ENCODE assay signal across 8 cellular contexts in genomic region chr1:54403808-54404261, GRCh38. TPM values are rescaled to one million over a fixed set of nuclear protein-coding genes. Genes with fewer than 3 reads are reported as not detected.
DNase-seq lines count a peak whose midpoint lies in the region; ATAC-seq and TF ChIP-seq lines count a peak whose summit lies in the region.

No MANE protein-coding gene starts in this region.

- peak overlapping the region; percentile 78 for H3K4me3 Mint-ChIP-seq in GM23338

- no peaks in the 10 kb centered on the region; the same call in none of the 2 replicates for H3F3A ChIP-seq in GM23338 (replicated peaks; ENCODE audit: low read depth)

- H3K27me3 ChIP-seq in GM23338 (ENCODE audit: insufficient read depth) (no peaks in the 10 kb centered on the region), RWPE2 (ENCODE audit: insufficient read depth, poor library complexity, severe bottlenecking) (no peaks in the 10 kb centered on the region), esophagus muscularis mucosa (no peaks in the 10 kb centered on the region), body of pancreas (no peaks in the 10 kb centered on the region)

- ATAC-seq in GM23338 (no peak), RWPE2 (ENCODE audit: low read depth) (no peak), body of pancreas (no peak), HG02623 (IDR thresholded peaks at IDR 0.05; ENCODE audit: unreplicated experiment) (no peak)

- H3K27ac Mint-ChIP-seq in GM23338 = peak overlapping the region; percentile 59; the same call in 1 of the 2 replicates

- H2AFZ ChIP-seq in GM23338 = no peak overlapping the region

- H3K4me1 Mint-ChIP-seq in GM23338 = peaks cover 61% of the 10 kb centered on the region

- peaks cover 67% of the 10 kb centered on the region for H3K79me2 ChIP-seq in GM23338 (replicated peaks; ENCODE audit: insufficient read depth)

- no peak for TF ChIP-seq EP300 in esophagus muscularis mucosa (IDR thresholded peaks at IDR 0.05)

- H3K9me2 ChIP-seq in GM23338 (ENCODE audit: insufficient read depth) = no peaks in the 10 kb centered on the region

- 54% methylated on average over 9 of the region's 10 CpGs for WGBS in esophagus muscularis mucosa
- WGBS in body of pancreas, 2 donors = 60 to 81% methylated on average over 6 to 10 of the region's 10 CpGs

- peaks cover 37% of the 10 kb centered on the region for H3K4me1 ChIP-seq in GM23338 (ENCODE audit: insufficient read depth)
- peaks cover 21% of the 10 kb centered on the region for H3K4me1 ChIP-seq in RWPE2 (ENCODE audit: insufficient read depth, poor library complexity, severe bottlenecking)
- peaks cover 43 to 67% (median 53%) of the 10 kb centered on the region in 4 donors for H3K4me1 ChIP-seq in esophagus muscularis mucosa
- peaks cover 58% of the 10 kb centered on the region for H3K4me1 ChIP-seq in body of pancreas

- intact Hi-C loops in esophagus muscularis mucosa (cut with DNase I) (loop anchor here (10.0 kb wide), 1 partner anchor 69 kb away; no protein-coding TSS in a partner anchor), body of pancreas (cut with DNase I) (loop anchor here (5.0 to 10.0 kb wide), 2 partner anchors 88 to 279 kb away; no protein-coding TSS in a partner anchor)

- no peaks in the 10 kb centered on the region for H3K9me3 Mint-ChIP-seq in GM23338

- TF ChIP-seq POLR2A in esophagus muscularis mucosa (IDR thresholded peaks at IDR 0.05; ENCODE audit: low read depth) (no peak), body of pancreas (IDR thresholded peaks at IDR 0.05) (no peak)

- H3K9me3 ChIP-seq in RWPE2 (ENCODE audit: severe bottlenecking) (no peaks in the 10 kb centered on the region), esophagus muscularis mucosa (no peaks in the 10 kb centered on the region), body of pancreas (no peaks in the 10 kb centered on the region)

- peak overlapping the region; percentile 96 for H3K4me2 ChIP-seq in GM23338

- no peak overlapping the region for H3K27ac ChIP-seq in GM23338 (ENCODE audit: low read depth)
- H3K27ac ChIP-seq in RWPE2 (ENCODE audit: poor library complexity, severe bottlenecking) = peak overlapping the region; percentile 5
- H3K27ac ChIP-seq in esophagus muscularis mucosa (replicated peaks in 1 of 4) = peak overlapping the region; percentile 72 to 99 (median 96)
- no peak overlapping the region for H3K27ac ChIP-seq in body of pancreas

- H3K36me3 ChIP-seq in GM23338 (ENCODE audit: insufficient read depth) (peaks cover 35% of the 10 kb centered on the region), RWPE2 (ENCODE audit: low read depth) (peaks cover 21% of the 10 kb centered on the region), esophagus muscularis mucosa (peaks cover 13 to 45% (median 26%) of the 10 kb centered on the region in 4 donors), body of pancreas (replicated peaks in 1 of 2; ENCODE audit: insufficient read depth in 1 of 2, low read depth in 2 of 2) (peaks cover 10% of the 10 kb centered on the region in 2 donors)

- peaks cover 56% of the 10 kb centered on the region for H4K20me1 ChIP-seq in GM23338 (replicated peaks; ENCODE audit: insufficient read depth)

- no peak for TF ChIP-seq CTCF in GM23338 (conservative IDR thresholded peaks at IDR 0.05; ENCODE audit: low read depth in 2 of 2)
- no peak for TF ChIP-seq CTCF in RWPE2 (IDR thresholded peaks at IDR 0.05; ENCODE audit: poor library complexity, severe bottlenecking)
- no peak for TF ChIP-seq CTCF in esophagus muscularis mucosa (IDR thresholded peaks at IDR 0.05)
- TF ChIP-seq CTCF in body of pancreas (IDR thresholded peaks at IDR 0.05) = no peak
- TF ChIP-seq CTCF in GM20000 (IDR thresholded peaks at IDR 0.05; ENCODE audit: extremely low read depth, missing control alignments) = no peak

- peaks cover 60% of the 10 kb centered on the region for H3K36me3 Mint-ChIP-seq in GM23338 (ENCODE audit: low read depth)

- H3K4me3 ChIP-seq in GM23338 = peak overlapping the region; percentile 98
- H3K4me3 ChIP-seq in RWPE2 (ENCODE audit: severe bottlenecking) = no peak overlapping the region
- H3K4me3 ChIP-seq in esophagus muscularis mucosa = peak overlapping the region; percentile 88 to 99 (median 97)
- peak overlapping the region; percentile 73 for H3K4me3 ChIP-seq in skeletal muscle cell (ENCODE audit: low read depth, low read length)
- no peak overlapping the region for H3K4me3 ChIP-seq in body of pancreas

- DNase-seq in GM23338 (ENCODE audit: low spot score) (peak; percentile 22), RWPE2 (ENCODE audit: low spot score) (no peak), esophagus muscularis mucosa (ENCODE audit: extremely low spot score) (no peak), skeletal muscle cell (ENCODE audit: low read depth) (peak; percentile 37), body of pancreas (no peak), GM20000 (ENCODE audit: low spot score) (no peak), SHP77 treated with DMSO at 0.1 percent for 48 hours (lab: John Stamatoyannopoulos, UW) (no peak)

- H3K27me3 Mint-ChIP-seq in GM23338 (ENCODE audit: insufficient read depth, low read depth, poor library complexity) = peaks cover 19% of the 10 kb centered on the region

TF ChIP-seq in GM23338, 12 proteins besides CTCF, POLR2A, EP300 and RAD21:
- no peak for TF ChIP-seq ZNF114 (CRISPR knock-in tag; IDR thresholded peaks at IDR 0.05)
- no peak for TF ChIP-seq ETS1 (IDR thresholded peaks at IDR 0.05)
- TF ChIP-seq ZNF462 (CRISPR knock-in tag; IDR thresholded peaks at IDR 0.05) = no peak
- TF ChIP-seq POLR2AphosphoS5 (IDR thresholded peaks at IDR 0.05; ENCODE audit: low read depth) = no peak
- TF ChIP-seq NANOG (IDR thresholded peaks at IDR 0.05; ENCODE audit: borderline replicate concordance) = no peak
TF ChIP-seq in GM23338: peak in this region for 0.

RNA-seq across cellular contexts. Expression of gene SSBP3, which starts 2.4 kb away (rescaled TPM):
- 47.4 and 59.5 TPM in 2 replicates for total RNA-seq in GM23338 (2014; rRNA removed; shearing (Covaris generic))
- polyA plus RNA-seq in GM23338 (2016; fragmentation: Nextera tagmentation; extraction: Ambion mirVana) = 68.6 and 82.3 TPM in 2 replicates
- 10 to 100 TPM; 32.8 to 63.4 (median 47.4) TPM for total RNA-seq in esophagus muscularis mucosa
- 10 to 100 TPM in 1 of 2 donors, 1 to 10 TPM in 1; 7.9 to 23.1 TPM for total RNA-seq in body of pancreas

Comparison
In these comparisons a context has a peak if more than half of its experiments do, and no peak if none do; other contexts are left out.
1. DNase-seq: peak in GM23338 (single experiment) and skeletal muscle cell (single experiment); none in RWPE2 (single experiment), esophagus muscularis mucosa (single experiment), body of pancreas (0 of 4), GM20000 (single experiment) and SHP77 treated with DMSO at 0.1 percent for 48 hours (single experiment).
2. H3K27ac ChIP-seq: peak in RWPE2 (single experiment) and esophagus muscularis mucosa (4 of 4); none in GM23338 (single experiment) and body of pancreas (0 of 4).
3. H3K4me3 ChIP-seq: peak in GM23338 (single experiment), esophagus muscularis mucosa (4 of 4) and skeletal muscle cell (single experiment); none in RWPE2 (single experiment) and body of pancreas (0 of 2).